In genomic region chr5:133691448-133691847, GRCh38 we compare ENCODE assay signal across 13 cellular contexts.
"Had no signal": no experiment of that assay in that cellular context is flagged by ENCODE, and none has a peak within 500 bp of the region (broad histone marks: within the 10 kb centered on the region; RNA-seq: fewer than 3 reads in every experiment).

No MANE protein-coding gene starts in this region.

- ATAC-seq: left lobe of liver, right cardiac atrium had no signal

- DNase-seq: activated CD4-positive, alpha-beta memory T cell treated with anti-CD3 and anti-CD28 coated beads for 36 hours; activated T-cell treated with anti-CD3 and anti-CD28 coated beads for 4 hours; dermis blood vessel endothelial cell; effector memory CD4-positive, alpha-beta T cell; foreskin fibroblast; glutamatergic neuron; hippocampal formation; right cardiac atrium; uterus had no signal

- H3K4me3 ChIP-seq: prostate gland, skin epidermis, tibial nerve, uterus had no signal

- H3K4me1 ChIP-seq: prostate gland, tibial nerve, uterus had no signal

- H3K27ac ChIP-seq: prostate gland, skin epidermis, tibial nerve, uterus had no signal

- H3K9me3 ChIP-seq: prostate gland, tibial nerve, uterus had no signal

- H3K36me3 ChIP-seq: prostate gland, tibial nerve, uterus had no signal

- H3K27me3 ChIP-seq: tibial nerve, uterus had no signal
